ENCODE assay signal across 15 cellular contexts in genomic region chr9:36911601-36912412, GRCh38.
"Had no signal": no experiment of that assay in that cellular context is flagged by ENCODE, and none has a peak within 500 bp of the region (broad histone marks: within the 10 kb centered on the region; RNA-seq: fewer than 3 reads in every experiment).

No MANE protein-coding gene starts in this region.

- H3K9me3 Mint-ChIP-seq: activated naive CD4-positive, alpha-beta T cell treated with anti-CD3 and anti-CD28 coated beads, Interleukin-2, amount 50 U/mL, for 24 hours; mesothelial cell of epicardium had no signal

- H3K4me1 ChIP-seq: gastrocnemius medialis, heart right ventricle, left ventricle myocardium inferior, parathyroid adenoma, tibial nerve, vagina had no signal

- ATAC-seq: gastrocnemius medialis, heart right ventricle had no signal

- H3K27me3 ChIP-seq: gastrocnemius medialis, vagina had no signal

- H3K4me3 Mint-ChIP-seq: activated naive CD4-positive, alpha-beta T cell treated with anti-CD3 and anti-CD28 coated beads, Interleukin-2, amount 50 U/mL, for 24 hours; mesothelial cell of epicardium had no signal

- H3K27ac Mint-ChIP-seq: activated naive CD4-positive, alpha-beta T cell treated with anti-CD3 and anti-CD28 coated beads, Interleukin-2, amount 50 U/mL, for 24 hours; mesothelial cell of epicardium had no signal

- H3K9ac ChIP-seq: parathyroid adenoma had no signal

- H3K36me3 ChIP-seq: gastrocnemius medialis, heart right ventricle, left ventricle myocardium inferior, tibial nerve, vagina had no signal

- H3K27ac ChIP-seq: epithelial cell of prostate, gastrocnemius medialis, heart right ventricle, left ventricle myocardium inferior, parathyroid adenoma, tibial nerve, vagina had no signal

- H3K4me1 Mint-ChIP-seq: activated naive CD4-positive, alpha-beta T cell treated with anti-CD3 and anti-CD28 coated beads, Interleukin-2, amount 50 U/mL, for 24 hours had no signal

- H3K9me3 ChIP-seq: gastrocnemius medialis, vagina had no signal

- DNase-seq: activated CD4-positive, alpha-beta T cell treated with anti-CD3 and anti-CD28 coated beads, Interleukin-2, amount 50 U/mL, for 1 hour; caudate nucleus; effector memory CD4-positive, alpha-beta T cell; gastrocnemius medialis; heart right ventricle; left ventricle myocardium inferior; small intestine had no signal

- H3K36me3 Mint-ChIP-seq: activated naive CD4-positive, alpha-beta T cell treated with anti-CD3 and anti-CD28 coated beads, Interleukin-2, amount 50 U/mL, for 24 hours; mesothelial cell of epicardium had no signal

- H2AFZ ChIP-seq: parathyroid adenoma had no signal

- H3K79me2 ChIP-seq: parathyroid adenoma had no signal

- H3K4me3 ChIP-seq: gastrocnemius medialis, heart right ventricle, left ventricle myocardium inferior, tibial nerve, vagina had no signal

- FAIRE-seq: keratinocyte, small intestine, TTC549 had no signal
